ENCODE assay signal across 8 cellular contexts in the genomic region with DNA sequence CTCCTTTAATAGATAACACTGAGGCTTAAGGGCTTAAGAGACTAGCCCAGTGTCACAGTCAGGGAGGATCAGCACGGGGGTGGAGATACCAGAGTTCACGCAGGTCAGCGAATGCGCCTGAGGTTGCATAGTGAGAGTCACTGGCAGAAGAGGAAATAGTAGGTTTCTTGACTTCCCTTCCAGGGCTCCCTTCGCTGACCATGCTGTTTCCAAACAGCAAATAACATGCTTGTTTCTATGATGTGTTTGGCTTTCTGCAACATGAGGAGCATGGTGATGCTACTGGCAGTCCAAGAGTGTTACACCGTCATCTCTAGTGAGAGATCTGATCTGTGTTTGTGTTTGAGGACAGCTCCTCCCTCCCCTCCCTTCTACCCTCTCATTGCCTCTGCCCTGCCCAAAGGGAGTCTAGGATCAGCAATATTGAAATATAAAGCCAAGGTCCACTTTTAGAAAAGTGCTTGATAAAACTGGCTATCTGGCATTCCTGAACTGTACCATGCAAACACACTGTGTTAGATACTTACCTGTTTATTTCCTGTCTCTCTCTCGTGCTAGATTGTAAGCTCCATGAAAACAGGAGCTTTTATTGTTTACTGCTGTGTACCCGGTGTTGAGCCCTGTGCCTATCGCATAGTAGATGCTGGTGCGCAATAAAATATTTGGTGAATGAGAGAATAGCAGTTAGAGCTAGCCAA. TPM values are rescaled to one million over a fixed set of nuclear protein-coding genes. Genes with fewer than 3 reads are reported as not detected.
A peak's percentile ranks its signal among the peaks of the same experiment; 100 is the strongest.
DNase-seq lines count a peak whose midpoint lies in the region; ATAC-seq, FAIRE-seq and TF ChIP-seq lines count a peak whose summit lies in the region.

No MANE protein-coding gene starts in this region.

- peak; percentile 76 for ATAC-seq in HG03571 (IDR thresholded peaks at IDR 0.05; ENCODE audit: unreplicated experiment)

- peaks cover 10% of the 10 kb centered on the region for H3K36me3 Mint-ChIP-seq in activated naive CD4-positive, alpha-beta T cell treated with anti-CD3 and anti-CD28 coated beads, Interleukin-2, amount 50 U/mL, for 24 hours
- peaks cover 75% of the 10 kb centered on the region for H3K36me3 Mint-ChIP-seq in nephron progenitor cell (ENCODE audit: low read depth)
- no peaks in the 10 kb centered on the region for H3K36me3 Mint-ChIP-seq in Calu3 (ENCODE audit: insufficient read depth, unreplicated experiment)

- H3K27me3 Mint-ChIP-seq in activated naive CD4-positive, alpha-beta T cell treated with anti-CD3 and anti-CD28 coated beads, Interleukin-2, amount 50 U/mL, for 24 hours: no peaks in the 10 kb centered on the region
- no peaks in the 10 kb centered on the region for H3K27me3 Mint-ChIP-seq in nephron progenitor cell (ENCODE audit: low read depth, poor library complexity)
- no peaks in the 10 kb centered on the region for H3K27me3 Mint-ChIP-seq in Calu3 (ENCODE audit: unreplicated experiment)

- H3K4me1 Mint-ChIP-seq in activated naive CD4-positive, alpha-beta T cell treated with anti-CD3 and anti-CD28 coated beads, Interleukin-2, amount 50 U/mL, for 24 hours: peaks cover 80% of the 10 kb centered on the region
- H3K4me1 Mint-ChIP-seq in nephron progenitor cell (peaks cover 83% of the 10 kb centered on the region), Calu3 (ENCODE audit: low read depth, unreplicated experiment) (no peaks in the 10 kb centered on the region)

- CTCF ChIA-PET in Calu3 (lab: Charles Lee): no interaction called here

- no peak for TF ChIP-seq POLR2A in GM12892 (IDR thresholded peaks at IDR 0.05; ENCODE audit: low read depth, low read length)

- no peaks in the 10 kb centered on the region for H3K9me3 Mint-ChIP-seq in activated naive CD4-positive, alpha-beta T cell treated with anti-CD3 and anti-CD28 coated beads, Interleukin-2, amount 50 U/mL, for 24 hours
- H3K9me3 Mint-ChIP-seq in nephron progenitor cell (no peaks in the 10 kb centered on the region), Calu3 (ENCODE audit: low read depth, unreplicated experiment) (no peaks in the 10 kb centered on the region)

- H3K4me3 Mint-ChIP-seq in activated naive CD4-positive, alpha-beta T cell treated with anti-CD3 and anti-CD28 coated beads, Interleukin-2, amount 50 U/mL, for 24 hours: peak overlapping the region; percentile 41
- H3K4me3 Mint-ChIP-seq in nephron progenitor cell (no peak overlapping the region), Calu3 (ENCODE audit: low read depth, unreplicated experiment) (no peak overlapping the region)

- no TSS peak for BruUV-seq in Calu3 (replicated peaks; lab: Mats Ljungman, UMichigan)

- TF ChIP-seq CTCF in GM20000 (IDR thresholded peaks at IDR 0.05; ENCODE audit: extremely low read depth, missing control alignments) (no peak), nephron progenitor cell (IDR thresholded peaks at IDR 0.05) (no peak), Calu3 (IDR thresholded peaks at IDR 0.05; ENCODE audit: unreplicated experiment) (no peak)

- intact Hi-C loops in Calu3 (cut with micrococcal nuclease; ENCODE audit: unreplicated experiment): loop anchor here (10.0 kb wide), 1 partner anchor 571 kb away; no protein-coding TSS in a partner anchor

- H3K27ac Mint-ChIP-seq in activated naive CD4-positive, alpha-beta T cell treated with anti-CD3 and anti-CD28 coated beads, Interleukin-2, amount 50 U/mL, for 24 hours: no peak overlapping the region
- H3K27ac Mint-ChIP-seq in nephron progenitor cell (peak overlapping the region; percentile 49), Calu3 (ENCODE audit: unreplicated experiment) (no peak overlapping the region)

- DNase-seq in GM20000 (ENCODE audit: low spot score): peak; percentile 18
- DNase-seq in nephron progenitor cell: peak; percentile 16
- no peak for DNase-seq in kidney glomerular epithelial cell (lab: John Stamatoyannopoulos, UW)
- no peak for DNase-seq in Calu3
- DNase-seq in GM12892 (ENCODE audit: insufficient read length): no peak
- no peak for DNase-seq in NCI-H2196 treated with DMSO at 0.1 percent for 48 hours (lab: John Stamatoyannopoulos, UW; ENCODE audit: unreplicated experiment)

- FAIRE-seq in GM12892 (lab: Jason Lieb, UNC): no peak

RNA-seq across cellular contexts. Expression of gene TLE4, which starts 12.3 kb away (rescaled TPM):
- 0.97 and 2.3 TPM in 2 replicates for total RNA-seq in Calu3 (2022)
- 1.2 TPM for polyA plus RNA-seq in GM12892 (2012; ENCODE audit: missing spikeins)

Comparison
In these comparisons a context has a peak if more than half of its experiments do, and no peak if none do; other contexts are left out.
1. DNase-seq: peak in GM20000 (single experiment) and nephron progenitor cell (single experiment); none in kidney glomerular epithelial cell (single experiment), Calu3 (single experiment), GM12892 (single experiment) and NCI-H2196 treated with DMSO at 0.1 percent for 48 hours (single experiment).